1 cellular context compared by ENCODE assay signal in the genomic region with DNA sequence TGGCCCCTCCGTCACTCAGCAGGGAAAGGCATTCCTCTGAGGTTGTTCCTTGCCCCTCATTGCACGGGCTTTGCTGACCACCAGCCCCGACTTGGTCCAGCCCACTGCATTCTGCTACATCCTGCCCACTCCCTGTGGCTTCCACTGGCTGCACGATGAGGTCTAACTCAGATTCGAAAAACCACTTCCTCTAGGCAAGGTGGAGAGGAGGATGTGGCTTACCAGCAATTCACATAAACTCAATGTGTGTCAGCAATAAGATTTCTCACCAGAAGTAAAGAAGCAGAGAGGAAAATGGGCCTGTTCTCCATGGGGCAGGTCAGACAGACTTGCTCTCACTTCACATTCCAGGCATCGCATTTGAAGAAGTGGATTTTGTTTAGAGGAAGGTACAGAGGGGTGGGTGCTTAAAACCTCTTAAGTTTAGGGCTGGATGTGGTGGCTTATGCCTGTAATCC.
TF ChIP-seq lines count a peak whose summit lies in the region.

No MANE protein-coding gene starts in this region.

TF ChIP-seq in GM12878, 131 proteins besides CTCF, POLR2A, EP300 and RAD21 (continued from another document and continues in another):
- TF ChIP-seq DPF2 (IDR thresholded peaks at IDR 0.05), result peak; percentile 84; the same call in 1 of the 2 replicates
- peak; percentile 99 for TF ChIP-seq CBFB (IDR thresholded peaks at IDR 0.05; ENCODE audit: low read depth)
- TF ChIP-seq SP1 (IDR thresholded peaks at IDR 0.05; ENCODE audit: low read depth, low read length), result peak; percentile 71
- peak; percentile 80; the same call in 1 of the 2 replicates for TF ChIP-seq PML (IDR thresholded peaks at IDR 0.05; ENCODE audit: low read length)
- peak; percentile 94 to 96 for TF ChIP-seq IKZF2 (IDR thresholded peaks at IDR 0.05)
- peak; percentile 93 for TF ChIP-seq IKZF1 (conservative IDR thresholded peaks at IDR 0.05)
- TF ChIP-seq, protein P1, sequence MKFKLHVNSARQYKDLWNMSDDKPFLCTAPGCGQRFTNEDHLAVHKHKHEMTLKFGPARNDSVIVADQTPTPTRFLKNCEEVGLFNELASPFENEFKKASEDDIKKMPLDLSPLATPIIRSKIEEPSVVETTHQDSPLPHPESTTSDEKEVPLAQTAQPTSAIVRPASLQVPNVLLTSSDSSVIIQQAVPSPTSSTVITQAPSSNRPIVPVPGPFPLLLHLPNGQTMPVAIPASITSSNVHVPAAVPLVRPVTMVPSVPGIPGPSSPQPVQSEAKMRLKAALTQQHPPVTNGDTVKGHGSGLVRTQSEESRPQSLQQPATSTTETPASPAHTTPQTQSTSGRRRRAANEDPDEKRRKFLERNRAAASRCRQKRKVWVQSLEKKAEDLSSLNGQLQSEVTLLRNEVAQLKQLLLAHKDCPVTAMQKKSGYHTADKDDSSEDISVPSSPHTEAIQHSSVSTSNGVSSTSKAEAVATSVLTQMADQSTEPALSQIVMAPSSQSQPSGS (IDR thresholded peaks at IDR 0.05; ENCODE audit: low read length), result peak; percentile 94
- peak; percentile 100 for TF ChIP-seq RUNX3 (IDR thresholded peaks at IDR 0.05; ENCODE audit: low read length)
- TF ChIP-seq RCOR1 (conservative IDR thresholded peaks at IDR 0.05; ENCODE audit: low read depth, low read length), result no peak
- no peak for TF ChIP-seq SIX5 (IDR thresholded peaks at IDR 0.05; ENCODE audit: low read depth, low read length, severe bottlenecking)
- TF ChIP-seq TARDBP (IDR thresholded peaks at IDR 0.05; ENCODE audit: borderline replicate concordance), result peak; percentile 30; the same call in 1 of the 2 replicates
- TF ChIP-seq SPI1 (IDR thresholded peaks at IDR 0.05; ENCODE audit: borderline replicate concordance, insufficient read depth, low read depth, low read length), result peak; percentile 90
- peak; percentile 76 for TF ChIP-seq MEF2A (IDR thresholded peaks at IDR 0.05; ENCODE audit: insufficient read depth, low read depth, low read length)
- TF ChIP-seq BRCA1 (IDR thresholded peaks at IDR 0.05; ENCODE audit: low read depth, low read length), result no peak
- TF ChIP-seq BCL11A (IDR thresholded peaks at IDR 0.05; ENCODE audit: low read depth, low read length), result peak; percentile 94
- no peak for TF ChIP-seq LARP7 (IDR thresholded peaks at IDR 0.05)
- TF ChIP-seq YY1 (IDR thresholded peaks at IDR 0.05; ENCODE audit: low read depth, low read length), result peak; percentile 44
- TF ChIP-seq TAF1 (IDR thresholded peaks at IDR 0.05; ENCODE audit: borderline replicate concordance, low read depth, low read length), result peak; percentile 54
- TF ChIP-seq, protein P2, sequence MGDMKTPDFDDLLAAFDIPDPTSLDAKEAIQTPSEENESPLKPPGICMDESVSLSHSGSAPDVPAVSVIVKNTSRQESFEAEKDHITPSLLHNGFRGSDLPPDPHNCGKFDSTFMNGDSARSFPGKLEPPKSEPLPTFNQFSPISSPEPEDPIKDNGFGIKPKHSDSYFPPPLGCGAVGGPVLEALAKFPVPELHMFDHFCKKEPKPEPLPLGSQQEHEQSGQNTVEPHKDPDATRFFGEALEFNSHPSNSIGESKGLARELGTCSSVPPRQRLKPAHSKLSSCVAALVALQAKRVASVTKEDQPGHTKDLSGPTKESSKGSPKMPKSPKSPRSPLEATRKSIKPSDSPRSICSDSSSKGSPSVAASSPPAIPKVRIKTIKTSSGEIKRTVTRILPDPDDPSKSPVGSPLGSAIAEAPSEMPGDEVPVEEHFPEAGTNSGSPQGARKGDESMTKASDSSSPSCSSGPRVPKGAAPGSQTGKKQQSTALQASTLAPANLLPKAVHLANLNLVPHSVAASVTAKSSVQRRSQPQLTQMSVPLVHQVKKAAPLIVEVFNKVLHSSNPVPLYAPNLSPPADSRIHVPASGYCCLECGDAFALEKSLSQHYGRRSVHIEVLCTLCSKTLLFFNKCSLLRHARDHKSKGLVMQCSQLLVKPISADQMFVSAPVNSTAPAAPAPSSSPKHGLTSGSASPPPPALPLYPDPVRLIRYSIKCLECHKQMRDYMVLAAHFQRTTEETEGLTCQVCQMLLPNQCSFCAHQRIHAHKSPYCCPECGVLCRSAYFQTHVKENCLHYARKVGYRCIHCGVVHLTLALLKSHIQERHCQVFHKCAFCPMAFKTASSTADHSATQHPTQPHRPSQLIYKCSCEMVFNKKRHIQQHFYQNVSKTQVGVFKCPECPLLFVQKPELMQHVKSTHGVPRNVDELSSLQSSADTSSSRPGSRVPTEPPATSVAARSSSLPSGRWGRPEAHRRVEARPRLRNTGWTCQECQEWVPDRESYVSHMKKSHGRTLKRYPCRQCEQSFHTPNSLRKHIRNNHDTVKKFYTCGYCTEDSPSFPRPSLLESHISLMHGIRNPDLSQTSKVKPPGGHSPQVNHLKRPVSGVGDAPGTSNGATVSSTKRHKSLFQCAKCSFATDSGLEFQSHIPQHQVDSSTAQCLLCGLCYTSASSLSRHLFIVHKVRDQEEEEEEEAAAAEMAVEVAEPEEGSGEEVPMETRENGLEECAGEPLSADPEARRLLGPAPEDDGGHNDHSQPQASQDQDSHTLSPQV (IDR thresholded peaks at IDR 0.05), result 0 out of 2 replicates have a peak, but pooled peaks have one; percentile 62
- TF ChIP-seq IRF4 (IDR thresholded peaks at IDR 0.05; ENCODE audit: low read depth, low read length), result peak; percentile 65; the same call in 1 of the 2 replicates
- TF ChIP-seq, protein P3, sequence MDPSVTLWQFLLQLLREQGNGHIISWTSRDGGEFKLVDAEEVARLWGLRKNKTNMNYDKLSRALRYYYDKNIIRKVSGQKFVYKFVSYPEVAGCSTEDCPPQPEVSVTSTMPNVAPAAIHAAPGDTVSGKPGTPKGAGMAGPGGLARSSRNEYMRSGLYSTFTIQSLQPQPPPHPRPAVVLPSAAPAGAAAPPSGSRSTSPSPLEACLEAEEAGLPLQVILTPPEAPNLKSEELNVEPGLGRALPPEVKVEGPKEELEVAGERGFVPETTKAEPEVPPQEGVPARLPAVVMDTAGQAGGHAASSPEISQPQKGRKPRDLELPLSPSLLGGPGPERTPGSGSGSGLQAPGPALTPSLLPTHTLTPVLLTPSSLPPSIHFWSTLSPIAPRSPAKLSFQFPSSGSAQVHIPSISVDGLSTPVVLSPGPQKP (IDR thresholded peaks at IDR 0.05; ENCODE audit: low read depth, low read length), result 0 out of 2 replicates have a peak, but pooled peaks have one; percentile 47
- TF ChIP-seq, protein P4, sequence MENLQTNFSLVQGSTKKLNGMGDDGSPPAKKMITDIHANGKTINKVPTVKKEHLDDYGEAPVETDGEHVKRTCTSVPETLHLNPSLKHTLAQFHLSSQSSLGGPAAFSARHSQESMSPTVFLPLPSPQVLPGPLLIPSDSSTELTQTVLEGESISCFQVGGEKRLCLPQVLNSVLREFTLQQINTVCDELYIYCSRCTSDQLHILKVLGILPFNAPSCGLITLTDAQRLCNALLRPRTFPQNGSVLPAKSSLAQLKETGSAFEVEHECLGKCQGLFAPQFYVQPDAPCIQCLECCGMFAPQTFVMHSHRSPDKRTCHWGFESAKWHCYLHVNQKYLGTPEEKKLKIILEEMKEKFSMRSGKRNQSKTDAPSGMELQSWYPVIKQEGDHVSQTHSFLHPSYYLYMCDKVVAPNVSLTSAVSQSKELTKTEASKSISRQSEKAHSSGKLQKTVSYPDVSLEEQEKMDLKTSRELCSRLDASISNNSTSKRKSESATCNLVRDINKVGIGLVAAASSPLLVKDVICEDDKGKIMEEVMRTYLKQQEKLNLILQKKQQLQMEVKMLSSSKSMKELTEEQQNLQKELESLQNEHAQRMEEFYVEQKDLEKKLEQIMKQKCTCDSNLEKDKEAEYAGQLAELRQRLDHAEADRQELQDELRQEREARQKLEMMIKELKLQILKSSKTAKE (IDR thresholded peaks at IDR 0.05; ENCODE audit: low read depth, poor library complexity, severe bottlenecking), result peak; percentile 65
- TF ChIP-seq MTA2 (IDR thresholded peaks at IDR 0.05; ENCODE audit: low read depth), result peak; percentile 78
- peak; percentile 82 for TF ChIP-seq GATAD2B (conservative IDR thresholded peaks at IDR 0.05; ENCODE audit: low read depth)
- no peak for TF ChIP-seq ZSCAN29 (IDR thresholded peaks at IDR 0.05)
- TF ChIP-seq EED (IDR thresholded peaks at IDR 0.05; ENCODE audit: low read depth), result peak; percentile 97
- peak; percentile 42; the same call in 1 of the 2 replicates for TF ChIP-seq BMI1 (IDR thresholded peaks at IDR 0.05; ENCODE audit: borderline replicate concordance)
- TF ChIP-seq, protein P5, sequence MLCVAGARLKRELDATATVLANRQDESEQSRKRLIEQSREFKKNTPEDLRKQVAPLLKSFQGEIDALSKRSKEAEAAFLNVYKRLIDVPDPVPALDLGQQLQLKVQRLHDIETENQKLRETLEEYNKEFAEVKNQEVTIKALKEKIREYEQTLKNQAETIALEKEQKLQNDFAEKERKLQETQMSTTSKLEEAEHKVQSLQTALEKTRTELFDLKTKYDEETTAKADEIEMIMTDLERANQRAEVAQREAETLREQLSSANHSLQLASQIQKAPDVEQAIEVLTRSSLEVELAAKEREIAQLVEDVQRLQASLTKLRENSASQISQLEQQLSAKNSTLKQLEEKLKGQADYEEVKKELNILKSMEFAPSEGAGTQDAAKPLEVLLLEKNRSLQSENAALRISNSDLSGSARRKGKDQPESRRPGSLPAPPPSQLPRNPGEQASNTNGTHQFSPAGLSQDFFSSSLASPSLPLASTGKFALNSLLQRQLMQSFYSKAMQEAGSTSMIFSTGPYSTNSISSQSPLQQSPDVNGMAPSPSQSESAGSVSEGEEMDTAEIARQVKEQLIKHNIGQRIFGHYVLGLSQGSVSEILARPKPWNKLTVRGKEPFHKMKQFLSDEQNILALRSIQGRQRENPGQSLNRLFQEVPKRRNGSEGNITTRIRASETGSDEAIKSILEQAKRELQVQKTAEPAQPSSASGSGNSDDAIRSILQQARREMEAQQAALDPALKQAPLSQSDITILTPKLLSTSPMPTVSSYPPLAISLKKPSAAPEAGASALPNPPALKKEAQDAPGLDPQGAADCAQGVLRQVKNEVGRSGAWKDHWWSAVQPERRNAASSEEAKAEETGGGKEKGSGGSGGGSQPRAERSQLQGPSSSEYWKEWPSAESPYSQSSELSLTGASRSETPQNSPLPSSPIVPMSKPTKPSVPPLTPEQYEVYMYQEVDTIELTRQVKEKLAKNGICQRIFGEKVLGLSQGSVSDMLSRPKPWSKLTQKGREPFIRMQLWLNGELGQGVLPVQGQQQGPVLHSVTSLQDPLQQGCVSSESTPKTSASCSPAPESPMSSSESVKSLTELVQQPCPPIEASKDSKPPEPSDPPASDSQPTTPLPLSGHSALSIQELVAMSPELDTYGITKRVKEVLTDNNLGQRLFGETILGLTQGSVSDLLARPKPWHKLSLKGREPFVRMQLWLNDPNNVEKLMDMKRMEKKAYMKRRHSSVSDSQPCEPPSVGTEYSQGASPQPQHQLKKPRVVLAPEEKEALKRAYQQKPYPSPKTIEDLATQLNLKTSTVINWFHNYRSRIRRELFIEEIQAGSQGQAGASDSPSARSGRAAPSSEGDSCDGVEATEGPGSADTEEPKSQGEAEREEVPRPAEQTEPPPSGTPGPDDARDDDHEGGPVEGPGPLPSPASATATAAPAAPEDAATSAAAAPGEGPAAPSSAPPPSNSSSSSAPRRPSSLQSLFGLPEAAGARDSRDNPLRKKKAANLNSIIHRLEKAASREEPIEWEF (IDR thresholded peaks at IDR 0.05; ENCODE audit: insufficient replicate concordance, low read depth, low read length), result peak; percentile 49
- peak; percentile 62 for TF ChIP-seq MEF2B (IDR thresholded peaks at IDR 0.05; ENCODE audit: partially characterized antibody, poor library complexity, severe bottlenecking)
- TF ChIP-seq POU2F2 (IDR thresholded peaks at IDR 0.05; ENCODE audit: borderline replicate concordance, low read depth, low read length), result peak; percentile 89; the same call in 2 of the 3 replicates
- TF ChIP-seq RBBP5 (conservative IDR thresholded peaks at IDR 0.05), result no peak
- TF ChIP-seq CREB1 (IDR thresholded peaks at IDR 0.05; ENCODE audit: low read depth), result peak; percentile 76
- peak; percentile 57 for TF ChIP-seq POLR2AphosphoS5 (IDR thresholded peaks at IDR 0.05; ENCODE audit: low read length)
- peak; percentile 93; the same call in 1 of the 2 replicates for TF ChIP-seq ZBED1 (IDR thresholded peaks at IDR 0.05; ENCODE audit: borderline replicate concordance)
- peak; percentile 89 for TF ChIP-seq PAX5 (IDR thresholded peaks at IDR 0.05; ENCODE audit: borderline replicate concordance, low read depth, low read length)
- TF ChIP-seq, protein P6, sequence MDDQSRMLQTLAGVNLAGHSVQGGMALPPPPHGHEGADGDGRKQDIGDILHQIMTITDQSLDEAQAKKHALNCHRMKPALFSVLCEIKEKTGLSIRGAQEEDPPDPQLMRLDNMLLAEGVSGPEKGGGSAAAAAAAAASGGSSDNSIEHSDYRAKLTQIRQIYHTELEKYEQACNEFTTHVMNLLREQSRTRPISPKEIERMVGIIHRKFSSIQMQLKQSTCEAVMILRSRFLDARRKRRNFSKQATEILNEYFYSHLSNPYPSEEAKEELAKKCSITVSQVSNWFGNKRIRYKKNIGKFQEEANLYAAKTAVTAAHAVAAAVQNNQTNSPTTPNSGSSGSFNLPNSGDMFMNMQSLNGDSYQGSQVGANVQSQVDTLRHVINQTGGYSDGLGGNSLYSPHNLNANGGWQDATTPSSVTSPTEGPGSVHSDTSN (IDR thresholded peaks at IDR 0.05; ENCODE audit: insufficient replicate concordance, low read depth, low read length), result peak; percentile 3
- peak; percentile 96 for TF ChIP-seq NFIC (IDR thresholded peaks at IDR 0.05; ENCODE audit: low read depth, low read length)
- peak; percentile 90 for TF ChIP-seq MTA3 (IDR thresholded peaks at IDR 0.05; ENCODE audit: borderline replicate concordance, low read length)
- TF ChIP-seq BHLHE40 (IDR thresholded peaks at IDR 0.05; ENCODE audit: borderline replicate concordance in 1 of 2, low read depth in 2 of 2, low read length in 1 of 2), result peak; percentile 80 to 82
- peak in 1 of 2 experiments; percentile 63; a peak in 2 of 3 replicates for TF ChIP-seq EGR1 (IDR thresholded peaks at IDR 0.05; ENCODE audit: borderline replicate concordance in 1 of 2, low read depth in 2 of 2, low read length in 2 of 2)
- TF ChIP-seq, protein P7, sequence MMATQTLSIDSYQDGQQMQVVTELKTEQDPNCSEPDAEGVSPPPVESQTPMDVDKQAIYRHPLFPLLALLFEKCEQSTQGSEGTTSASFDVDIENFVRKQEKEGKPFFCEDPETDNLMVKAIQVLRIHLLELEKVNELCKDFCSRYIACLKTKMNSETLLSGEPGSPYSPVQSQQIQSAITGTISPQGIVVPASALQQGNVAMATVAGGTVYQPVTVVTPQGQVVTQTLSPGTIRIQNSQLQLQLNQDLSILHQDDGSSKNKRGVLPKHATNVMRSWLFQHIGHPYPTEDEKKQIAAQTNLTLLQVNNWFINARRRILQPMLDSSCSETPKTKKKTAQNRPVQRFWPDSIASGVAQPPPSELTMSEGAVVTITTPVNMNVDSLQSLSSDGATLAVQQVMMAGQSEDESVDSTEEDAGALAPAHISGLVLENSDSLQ (IDR thresholded peaks at IDR 0.05), result no peak
- TF ChIP-seq GABPA (IDR thresholded peaks at IDR 0.05; ENCODE audit: low read depth), result peak; percentile 78
- peak; percentile 73; the same call in 1 of the 2 replicates for TF ChIP-seq WRNIP1 (IDR thresholded peaks at IDR 0.05; ENCODE audit: borderline replicate concordance, low read depth, low read length)
